Comparison of ENCODE assay signal across 25 cellular contexts in the genomic region with DNA sequence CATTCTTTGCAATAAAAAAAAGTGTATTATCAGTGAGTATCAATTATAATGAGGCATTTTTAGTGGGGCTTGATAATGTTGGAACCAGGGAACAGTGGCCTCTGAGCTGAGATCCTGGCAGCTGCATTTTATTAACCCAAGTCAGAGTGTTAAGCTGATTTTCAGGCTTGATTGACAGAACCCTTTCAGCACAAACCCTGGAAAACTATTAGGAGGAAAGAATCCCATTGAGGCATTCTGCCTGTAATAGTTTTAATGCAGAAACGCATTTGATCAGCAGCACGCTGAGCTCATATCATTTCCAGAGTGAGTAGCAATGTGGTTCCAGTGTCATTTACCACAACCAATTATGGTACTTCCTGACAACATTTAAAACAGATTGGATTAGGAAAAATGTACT.
"Had no signal": no experiment of that assay in that cellular context is flagged by ENCODE, and none has a peak within 500 bp of the region (broad histone marks: within the 10 kb centered on the region; RNA-seq: fewer than 3 reads in every experiment).

No MANE protein-coding gene starts in this region.

- H3K4me1 ChIP-seq: ascending aorta, breast epithelium, colonic mucosa, esophagus squamous epithelium, gastroesophageal sphincter, heart right ventricle had no signal

- H3K9me3 ChIP-seq: breast epithelium, colonic mucosa, esophagus squamous epithelium, gastroesophageal sphincter had no signal

- H3K4me3 ChIP-seq: ascending aorta, breast epithelium, cardiac muscle cell, colonic mucosa, esophagus squamous epithelium, gastroesophageal sphincter, heart right ventricle, hepatocyte had no signal

- H3K36me3 ChIP-seq: ascending aorta, breast epithelium, cardiac muscle cell, colonic mucosa, esophagus squamous epithelium, gastroesophageal sphincter, heart right ventricle, WERI-Rb-1 had no signal

- H3K4me2 ChIP-seq: hepatocyte had no signal

- H3K27ac ChIP-seq: ascending aorta, breast epithelium, cardiac muscle cell, colonic mucosa, epithelial cell of prostate, esophagus squamous epithelium, gastroesophageal sphincter, heart right ventricle, hepatocyte, WERI-Rb-1 had no signal

- H3K79me2 ChIP-seq: hepatocyte had no signal

- H2AFZ ChIP-seq: hepatocyte had no signal

- DNase-seq: activated B cell treated with CpG ODN at 0.5 μM for 24 hours; activated CD4-positive, alpha-beta T cell treated with anti-CD3 and anti-CD28 coated beads for 48 hours; activated CD4-positive, alpha-beta T cell treated with anti-CD3 and anti-CD28 coated beads, Interleukin-2, amount 50 U/mL, for 1 hour; activated CD4-positive, alpha-beta T cell treated with anti-CD3 and anti-CD28 coated beads, Interleukin-2, amount 50 U/mL, for 48 hours; activated CD8-positive, alpha-beta memory T cell treated with anti-CD3 and anti-CD28 coated beads for 24 hours; activated CD8-positive, alpha-beta T cell treated with anti-CD3 and anti-CD28 coated beads for 36 hours; activated effector memory CD4-positive, alpha-beta T cell treated with Interleukin-2 at 50 U/mL for 16 hours; activated naive CD4-positive, alpha-beta T cell treated with anti-CD3 and anti-CD28 coated beads, Interleukin-2, amount 10 ng/mL, durations not matched to agents 7 days and 5 days; activated naive CD8-positive, alpha-beta T cell treated with anti-CD3 and anti-CD28 coated beads, Interleukin-2, amount 10 ng/mL, durations not matched to agents 7 days and 5 days; activated T-cell treated with anti-CD3 and anti-CD28 coated beads, Interleukin-2, amount 50 U/mL, for 4 hours; central memory CD4-positive, alpha-beta T cell; cerebellar nuclear complex; colonic mucosa; effector CD8-positive, alpha-beta T cell; esophagus squamous epithelium; foreskin melanocyte; heart right ventricle; T1000; WERI-Rb-1 had no signal

- H3K27me3 ChIP-seq: ascending aorta, breast epithelium, cardiac muscle cell, colonic mucosa had no signal
